ENCODE assay signal across 19 cellular contexts in the genomic region with DNA sequence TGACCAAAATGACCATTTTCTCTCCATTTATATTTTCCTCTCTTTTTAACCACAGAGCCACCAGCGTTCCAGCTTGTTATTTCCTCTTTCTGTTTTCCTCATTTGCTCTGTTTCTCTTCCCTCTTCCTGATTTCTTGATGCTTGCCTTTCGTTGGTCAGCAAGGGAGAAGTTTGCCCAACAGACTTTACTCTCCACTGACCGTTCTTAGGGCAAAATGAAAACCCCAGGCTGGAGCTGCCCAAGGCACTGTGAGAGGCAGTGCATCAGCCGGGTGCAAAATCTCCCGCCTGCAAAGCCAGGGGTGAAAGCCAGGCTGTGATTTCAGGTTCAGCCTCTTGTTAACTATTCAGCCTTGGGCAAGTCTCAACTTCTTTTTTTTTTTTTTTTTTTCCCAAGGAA. TPM values are rescaled to one million over a fixed set of nuclear protein-coding genes. Genes with fewer than 3 reads are reported as not detected.
DNase-seq lines count a peak whose midpoint lies in the region; ATAC-seq and TF ChIP-seq lines count a peak whose summit lies in the region.
"Had no signal": no experiment of that assay in that cellular context is flagged by ENCODE, and none has a peak within 500 bp of the region (broad histone marks: within the 10 kb centered on the region; RNA-seq: fewer than 3 reads in every experiment).

No MANE protein-coding gene starts in this region.

- no peak for TF ChIP-seq POLR2A in right lobe of liver (IDR thresholded peaks at IDR 0.05)

- WGBS in right lobe of liver (ENCODE audit: insufficient coverage, low coverage, low lambda C conversion rate, missing lambda C conversion rate): 65% methylated on average over 5 of the region's 5 CpGs

- no peaks in the 10 kb centered on the region for H3K9me3 ChIP-seq in left ventricle myocardium inferior (replicated peaks)
- no peaks in the 10 kb centered on the region for H3K9me3 ChIP-seq in RWPE2 (ENCODE audit: severe bottlenecking)
- no peaks in the 10 kb centered on the region for H3K9me3 ChIP-seq in right lobe of liver
- no peaks in the 10 kb centered on the region for H3K9me3 ChIP-seq in upper lobe of right lung
- H3K9me3 ChIP-seq in CD4-positive, alpha-beta memory T cell (ENCODE audit: control insufficient read depth in 1 of 2, low read length in 2 of 2): no peaks in the 10 kb centered on the region

- H3K9me3 Mint-ChIP-seq in CD4-positive, alpha-beta memory T cell: peaks cover 0 to 2% (median 0%) of the 10 kb centered on the region in 8 donors
- H3K9me3 Mint-ChIP-seq: activated CD4-positive, alpha-beta T cell treated with anti-CD3 and anti-CD28 coated beads, Interleukin-2, amount 10 ng/mL, durations not matched to agents 24 days and 14 days; activated naive CD8-positive, alpha-beta T cell treated with anti-CD3 and anti-CD28 coated beads, Interleukin-2, amount 50 U/mL, for 24 hours; CD8-positive, alpha-beta memory T cell; stimulated activated effector memory CD8-positive, alpha-beta T cell treated with anti-CD3 and anti-CD28 coated beads, Interleukin-12 subunit alpha, Interleukin-12 subunit beta, amount 100 ng/mL, for 72 hours had no signal

- ATAC-seq in left ventricle myocardium superior: peak; percentile 53
- no peak for ATAC-seq in RWPE2 (ENCODE audit: low read depth)
- peak; percentile 33 to 72 (median 56) for ATAC-seq in right lobe of liver
- peak; percentile 84 for ATAC-seq in upper lobe of right lung
- ATAC-seq in GM21515 (IDR thresholded peaks at IDR 0.05; ENCODE audit: unreplicated experiment): no peak
- ATAC-seq: activated naive CD8-positive, alpha-beta T cell treated with anti-CD3 and anti-CD28 coated beads, Interleukin-2, amount 50 U/mL, for 24 hours; stimulated activated effector memory CD8-positive, alpha-beta T cell treated with anti-CD3 and anti-CD28 coated beads, Interleukin-12 subunit alpha, Interleukin-12 subunit beta, amount 100 ng/mL, for 72 hours had no signal

- H3K4me1 Mint-ChIP-seq in CD4-positive, alpha-beta memory T cell: peaks cover 0 to 5% (median 1%) of the 10 kb centered on the region in 4 donors
- H3K4me1 Mint-ChIP-seq: activated CD4-positive, alpha-beta T cell treated with anti-CD3 and anti-CD28 coated beads, Interleukin-2, amount 10 ng/mL, durations not matched to agents 24 days and 14 days; activated naive CD8-positive, alpha-beta T cell treated with anti-CD3 and anti-CD28 coated beads, Interleukin-2, amount 50 U/mL, for 24 hours; brain; CD8-positive, alpha-beta memory T cell; stimulated activated effector memory CD8-positive, alpha-beta T cell treated with anti-CD3 and anti-CD28 coated beads, Interleukin-12 subunit alpha, Interleukin-12 subunit beta, amount 100 ng/mL, for 72 hours had no signal

- peaks cover 5% of the 10 kb centered on the region for H3K27me3 ChIP-seq in left ventricle myocardium inferior (ENCODE audit: low read depth)
- H3K27me3 ChIP-seq in RWPE2 (ENCODE audit: insufficient read depth, poor library complexity, severe bottlenecking): no peaks in the 10 kb centered on the region
- H3K27me3 ChIP-seq in right lobe of liver: no peaks in the 10 kb centered on the region
- no peaks in the 10 kb centered on the region for H3K27me3 ChIP-seq in upper lobe of right lung
- H3K27me3 ChIP-seq in CD4-positive, alpha-beta memory T cell (ENCODE audit: insufficient read depth, low read length): no peaks in the 10 kb centered on the region

- intact Hi-C loops in left ventricle myocardium superior (cut with micrococcal nuclease): no loop called here
- intact Hi-C loops in left ventricle myocardium inferior (cut with micrococcal nuclease): no loop called here
- intact Hi-C loops in right lobe of liver (cut with DNase I): no loop called here
- intact Hi-C loops in upper lobe of right lung (cut with DNase I): no loop called here
- intact Hi-C loops in CD4-positive, alpha-beta memory T cell (cut with micrococcal nuclease): no loop called here

- CTCF ChIA-PET in CD4-positive, alpha-beta memory T cell (lab: Charles Lee; ENCODE audit: partially characterized antibody): no interaction called here

- H3K4me1 ChIP-seq in left ventricle myocardium inferior: no peaks in the 10 kb centered on the region
- peaks cover 10% of the 10 kb centered on the region for H3K4me1 ChIP-seq in RWPE2 (ENCODE audit: insufficient read depth, poor library complexity, severe bottlenecking)
- no peaks in the 10 kb centered on the region for H3K4me1 ChIP-seq in right lobe of liver
- no peaks in the 10 kb centered on the region for H3K4me1 ChIP-seq in upper lobe of right lung
- H3K4me1 ChIP-seq in CD4-positive, alpha-beta memory T cell (ENCODE audit: insufficient read depth, low read length): no peaks in the 10 kb centered on the region

- no peaks in the 10 kb centered on the region for H3K36me3 ChIP-seq in left ventricle myocardium inferior
- no peaks in the 10 kb centered on the region for H3K36me3 ChIP-seq in RWPE2 (ENCODE audit: low read depth)
- no peaks in the 10 kb centered on the region for H3K36me3 ChIP-seq in right lobe of liver
- H3K36me3 ChIP-seq in upper lobe of right lung: no peaks in the 10 kb centered on the region
- H3K36me3 ChIP-seq in CD4-positive, alpha-beta memory T cell (ENCODE audit: insufficient read depth, low read length): no peaks in the 10 kb centered on the region

- H3K4me3 Mint-ChIP-seq in CD4-positive, alpha-beta memory T cell: peak overlapping the region in 1 of 8 donors; percentile 7
- H3K4me3 Mint-ChIP-seq: activated CD4-positive, alpha-beta T cell treated with anti-CD3 and anti-CD28 coated beads, Interleukin-2, amount 10 ng/mL, durations not matched to agents 24 days and 14 days; activated naive CD8-positive, alpha-beta T cell treated with anti-CD3 and anti-CD28 coated beads, Interleukin-2, amount 50 U/mL, for 24 hours; brain; CD8-positive, alpha-beta memory T cell; stimulated activated effector memory CD8-positive, alpha-beta T cell treated with anti-CD3 and anti-CD28 coated beads, Interleukin-12 subunit alpha, Interleukin-12 subunit beta, amount 100 ng/mL, for 72 hours had no signal

- peaks cover 4 to 9% of the 10 kb centered on the region in 2 donors for H3K27me3 Mint-ChIP-seq in CD4-positive, alpha-beta memory T cell
- H3K27me3 Mint-ChIP-seq: activated CD4-positive, alpha-beta T cell treated with anti-CD3 and anti-CD28 coated beads, Interleukin-2, amount 10 ng/mL, durations not matched to agents 24 days and 14 days; brain had no signal

- POLR2A ChIA-PET in CD4-positive, alpha-beta memory T cell (lab: Charles Lee; ENCODE audit: partially characterized antibody): no interaction called here

- H3K4me3 ChIP-seq in left ventricle myocardium inferior: no peak overlapping the region
- H3K4me3 ChIP-seq in RWPE2 (ENCODE audit: severe bottlenecking): no peak overlapping the region
- no peak overlapping the region for H3K4me3 ChIP-seq in right lobe of liver
- no peak overlapping the region for H3K4me3 ChIP-seq in upper lobe of right lung
- H3K4me3 ChIP-seq in CD4-positive, alpha-beta memory T cell (ENCODE audit: low read length in 2 of 2): no peak overlapping the region
- H3K4me3 ChIP-seq: coronary artery had no signal

- no peak for DNase-seq in left ventricle myocardium superior
- DNase-seq in left ventricle myocardium inferior: no peak
- no peak for DNase-seq in RWPE2 (ENCODE audit: low spot score)
- DNase-seq in right lobe of liver: no peak
- DNase-seq in upper lobe of right lung: no peak
- DNase-seq in CD4-positive, alpha-beta memory T cell: no peak
- no peak for DNase-seq in NCI-H524 treated with DMSO at 0.1 percent for 48 hours (lab: John Stamatoyannopoulos, UW)
- DNase-seq: ACHN; activated CD4-positive, alpha-beta T cell treated with anti-CD3 and anti-CD28 coated beads, Interleukin-2, amount 10 ng/mL, durations not matched to agents 24 days and 14 days; activated naive CD8-positive, alpha-beta T cell treated with anti-CD3 and anti-CD28 coated beads, Interleukin-2, amount 50 U/mL, for 24 hours; CD8-positive, alpha-beta memory T cell; DMS79 treated with DMSO at 0.1 percent for 48 hours; NCI-H1092 treated with DMSO at 0.1 percent for 48 hours; NCI-H526; SW 1271 had no signal

- no peaks in the 10 kb centered on the region for H3K36me3 Mint-ChIP-seq in CD4-positive, alpha-beta memory T cell
- H3K36me3 Mint-ChIP-seq: brain; CD8-positive, alpha-beta memory T cell; stimulated activated effector memory CD8-positive, alpha-beta T cell treated with anti-CD3 and anti-CD28 coated beads, Interleukin-12 subunit alpha, Interleukin-12 subunit beta, amount 100 ng/mL, for 72 hours had no signal

- TF ChIP-seq CTCF in left ventricle myocardium inferior (IDR thresholded peaks at IDR 0.05; ENCODE audit: borderline replicate concordance): no peak
- TF ChIP-seq CTCF in RWPE2 (IDR thresholded peaks at IDR 0.05; ENCODE audit: poor library complexity, severe bottlenecking): no peak
- TF ChIP-seq CTCF in right lobe of liver (IDR thresholded peaks at IDR 0.05): no peak
- TF ChIP-seq CTCF in upper lobe of right lung (IDR thresholded peaks at IDR 0.05): no peak

- H3K27ac ChIP-seq in left ventricle myocardium inferior (replicated peaks): no peak overlapping the region
- peak overlapping the region; percentile 54 for H3K27ac ChIP-seq in RWPE2 (ENCODE audit: poor library complexity, severe bottlenecking)
- no peak overlapping the region for H3K27ac ChIP-seq in right lobe of liver
- H3K27ac ChIP-seq in upper lobe of right lung: no peak overlapping the region
- H3K27ac ChIP-seq in CD4-positive, alpha-beta memory T cell (ENCODE audit: low read depth, low read length): no peak overlapping the region

- H3K27ac Mint-ChIP-seq in CD4-positive, alpha-beta memory T cell: no peak overlapping the region
- H3K27ac Mint-ChIP-seq: activated CD4-positive, alpha-beta T cell treated with anti-CD3 and anti-CD28 coated beads, Interleukin-2, amount 10 ng/mL, durations not matched to agents 24 days and 14 days; activated naive CD8-positive, alpha-beta T cell treated with anti-CD3 and anti-CD28 coated beads, Interleukin-2, amount 50 U/mL, for 24 hours; brain; CD8-positive, alpha-beta memory T cell; stimulated activated effector memory CD8-positive, alpha-beta T cell treated with anti-CD3 and anti-CD28 coated beads, Interleukin-12 subunit alpha, Interleukin-12 subunit beta, amount 100 ng/mL, for 72 hours had no signal

RNA-seq across cellular contexts. Expression of a gene that starts 26.1 kb away (rescaled TPM):
- total RNA-seq in left ventricle myocardium superior (297 TPM), left ventricle myocardium inferior (325 TPM), right lobe of liver (100 to 1,000 TPM; 184 to 255 (median 252) TPM), upper lobe of right lung (726 TPM)
- total RNA-seq in CD4-positive, alpha-beta memory T cell: 10 to 100 TPM; 58.7 to 65.3 TPM
- polyA plus RNA-seq in CD4-positive, alpha-beta memory T cell: 10 to 100 TPM; 33.0 to 42.0 TPM

RNA-seq across cellular contexts. Expression of a gene that starts 40.9 kb away (rescaled TPM):
- total RNA-seq in left ventricle myocardium superior (6.6 TPM), left ventricle myocardium inferior (5.4 TPM), right lobe of liver (1 to 10 TPM; 3.4 to 6.8 (median 4.4) TPM), upper lobe of right lung (15.7 TPM)
- 10 to 100 TPM; 11.5 to 13.0 TPM for total RNA-seq in CD4-positive, alpha-beta memory T cell
- polyA plus RNA-seq in CD4-positive, alpha-beta memory T cell: 1 to 10 TPM; 1.3 to 4.2 TPM

Comparison
In these comparisons a context has a peak if more than half of its experiments do, and no peak if none do; other contexts are left out.
1. ATAC-seq: peak in left ventricle myocardium superior (single experiment), right lobe of liver (4 of 4) and upper lobe of right lung (single experiment); none in RWPE2 (single experiment) and GM21515 (single experiment).